In the genomic region with DNA sequence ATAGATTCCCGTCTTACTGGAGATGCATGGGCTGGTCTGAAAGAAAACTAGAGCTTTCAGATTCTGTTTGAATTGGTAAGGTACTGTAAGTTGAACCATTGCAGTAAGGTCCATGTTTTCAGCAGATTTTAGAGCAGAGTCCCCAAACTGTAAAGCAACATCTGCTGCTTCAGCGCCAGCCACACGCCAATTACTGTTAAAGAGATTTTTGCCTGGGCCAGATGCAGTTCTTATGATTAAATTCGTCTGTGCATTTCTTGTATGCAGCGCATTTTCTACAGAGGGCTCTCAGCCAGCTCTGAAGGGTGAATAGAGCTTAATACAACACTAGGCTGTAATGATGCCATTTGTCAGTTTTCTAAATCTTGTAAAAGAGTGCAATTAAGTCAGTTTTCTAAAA, we compare ENCODE assay signal across 20 cellular contexts.
A peak's percentile ranks its signal among the peaks of the same experiment; 100 is the strongest.
DNase-seq lines count a peak whose midpoint lies in the region; TF ChIP-seq lines count a peak whose summit lies in the region.
"Had no signal": no experiment of that assay in that cellular context is flagged by ENCODE, and none has a peak within 500 bp of the region (broad histone marks: within the 10 kb centered on the region; RNA-seq: fewer than 3 reads in every experiment).

No MANE protein-coding gene starts in this region.

- no peak overlapping the region for H3K4me2 ChIP-seq in neural cell (ENCODE audit: low read length)

- peak overlapping the region; percentile 56 for H3K27ac ChIP-seq in neural cell (ENCODE audit: low read length)
- no peak overlapping the region for H3K27ac ChIP-seq in prostate gland
- H3K27ac ChIP-seq: GM23248 had no signal

- no peaks in the 10 kb centered on the region for H3K4me1 ChIP-seq in prostate gland (replicated peaks)
- H3K4me1 ChIP-seq: BE2C had no signal

- peaks cover 2% of the 10 kb centered on the region for H3K27me3 Mint-ChIP-seq in activated CD4-positive, alpha-beta T cell treated with anti-CD3 and anti-CD28 coated beads, Interleukin-2, amount 10 ng/mL, durations not matched to agents 7 days and 5 days

- H3K9me2 ChIP-seq in neural cell (ENCODE audit: insufficient read depth, low read length) = no peaks in the 10 kb centered on the region

- DNase-seq in DMS 273 treated with DMSO at 0.1 percent for 48 hours (lab: John Stamatoyannopoulos, UW) = peak; percentile 62
- peak; percentile 7 for DNase-seq in NCI-H2227 treated with DMSO at 0.1 percent for 48 hours (lab: John Stamatoyannopoulos, UW)
- peak; percentile 74 for DNase-seq in SK-N-DZ (ENCODE audit: low spot score)
- DNase-seq in NCI-H2196 (lab: John Stamatoyannopoulos, UW; ENCODE audit: unreplicated experiment) = no peak
- no peak for DNase-seq in activated CD4-positive, alpha-beta T cell treated with anti-CD3 and anti-CD28 coated beads, Interleukin-2, amount 10 ng/mL, durations not matched to agents 7 days and 5 days
- DNase-seq in prostate gland (ENCODE audit: low spot score) = no peak
- DNase-seq in stimulated activated CD4-positive, alpha-beta T cell treated with anti-CD3 and anti-CD28 coated beads, Interleukin-4, amount 100 ng/mL, for 4 hours = no peak
- DNase-seq: BE2C; Calu3; CD4-positive, alpha-beta T cell; DND-41; GDM1; GM23248; NCI-H1417 treated with DMSO at 0.1 percent for 48 hours; NCI-H2029 treated with DMSO at 0.1 percent for 48 hours; SHP77 had no signal

- POLR2A ChIA-PET in activated CD4-positive, alpha-beta T cell treated with anti-CD3 and anti-CD28 coated beads, Interleukin-2, amount 10 ng/mL, durations not matched to agents 7 days and 5 days (lab: Charles Lee) = no interaction called here

- no peak for TF ChIP-seq EP300 in neural cell (conservative IDR thresholded peaks at IDR 0.05; ENCODE audit: poor library complexity, severe bottlenecking)

- TF ChIP-seq POLR2A in prostate gland (IDR thresholded peaks at IDR 0.05) = no peak

- no peak for TF ChIP-seq RAD21 in neural cell (conservative IDR thresholded peaks at IDR 0.05)

- H3K9ac ChIP-seq in neural cell (ENCODE audit: low read length) = no peak overlapping the region
- H3K9ac ChIP-seq: GM23248 had no signal

- H3K4me3 Mint-ChIP-seq in activated CD4-positive, alpha-beta T cell treated with anti-CD3 and anti-CD28 coated beads, Interleukin-2, amount 10 ng/mL, durations not matched to agents 7 days and 5 days = no peak overlapping the region
- H3K4me3 Mint-ChIP-seq: CD4-positive, alpha-beta T cell; T-helper 1 cell treated with Interleukin-12 subunit alpha and Interleukin-12 subunit beta and Interleukin-4 antibody, amounts not matched to agents 30 μg/mL and 1 μg/mL, for 36 hours had no signal

- H3K9me3 Mint-ChIP-seq in activated CD4-positive, alpha-beta T cell treated with anti-CD3 and anti-CD28 coated beads, Interleukin-2, amount 10 ng/mL, durations not matched to agents 7 days and 5 days = no peaks in the 10 kb centered on the region
- H3K9me3 Mint-ChIP-seq: CD4-positive, alpha-beta T cell; T-helper 1 cell treated with Interleukin-12 subunit alpha and Interleukin-12 subunit beta and Interleukin-4 antibody, amounts not matched to agents 30 μg/mL and 1 μg/mL, for 36 hours had no signal

- intact Hi-C loops in prostate gland (cut with DNase I) = no loop called here

- CTCF ChIA-PET in activated CD4-positive, alpha-beta T cell treated with anti-CD3 and anti-CD28 coated beads, Interleukin-2, amount 10 ng/mL, durations not matched to agents 7 days and 5 days (lab: Charles Lee) = no interaction called here

- no peaks in the 10 kb centered on the region for H3K4me1 Mint-ChIP-seq in activated CD4-positive, alpha-beta T cell treated with anti-CD3 and anti-CD28 coated beads, Interleukin-2, amount 10 ng/mL, durations not matched to agents 7 days and 5 days

- H3K9me3 ChIP-seq in neural cell (ENCODE audit: low read length) (no peaks in the 10 kb centered on the region), prostate gland (no peaks in the 10 kb centered on the region)
- H3K9me3 ChIP-seq: BE2C had no signal

- H2AFZ ChIP-seq in neural cell (ENCODE audit: low read depth, low read length) = no peak overlapping the region
- H2AFZ ChIP-seq: GM23248 had no signal

- no peaks in the 10 kb centered on the region for H4K20me1 ChIP-seq in neural cell (ENCODE audit: insufficient read depth)

- peaks cover 3% of the 10 kb centered on the region for H3K79me2 ChIP-seq in neural cell (replicated peaks; ENCODE audit: insufficient read depth, low read length)

- H3K36me3 ChIP-seq in neural cell (ENCODE audit: insufficient read depth, low read length) (no peaks in the 10 kb centered on the region), prostate gland (no peaks in the 10 kb centered on the region)
- H3K36me3 ChIP-seq: BE2C had no signal

- TF ChIP-seq CTCF in neural cell (IDR thresholded peaks at IDR 0.05; ENCODE audit: poor library complexity, severe bottlenecking) (no peak), prostate gland (IDR thresholded peaks at IDR 0.05) (no peak)

- no peak overlapping the region for H3K27ac Mint-ChIP-seq in activated CD4-positive, alpha-beta T cell treated with anti-CD3 and anti-CD28 coated beads, Interleukin-2, amount 10 ng/mL, durations not matched to agents 7 days and 5 days
- H3K27ac Mint-ChIP-seq: CD4-positive, alpha-beta T cell; T-helper 1 cell treated with Interleukin-12 subunit alpha and Interleukin-12 subunit beta and Interleukin-4 antibody, amounts not matched to agents 30 μg/mL and 1 μg/mL, for 36 hours had no signal

- 64% methylated on average over 5 of the region's 5 CpGs for WGBS in prostate gland

- H3K27me3 ChIP-seq in neural cell (ENCODE audit: insufficient read depth, low read depth, low read length) (no peaks in the 10 kb centered on the region), prostate gland (replicated peaks; ENCODE audit: insufficient read depth) (no peaks in the 10 kb centered on the region)
- H3K27me3 ChIP-seq: BE2C had no signal

- peaks cover 3% of the 10 kb centered on the region for H3F3A ChIP-seq in neural cell (ENCODE audit: insufficient read depth, low read length, poor library complexity, severe bottlenecking)

- H3K4me3 ChIP-seq in neural cell (ENCODE audit: low read length) = no peak overlapping the region
- no peak overlapping the region for H3K4me3 ChIP-seq in prostate gland
- H3K4me3 ChIP-seq: GM12878, GM23248, K562 had no signal

- H3K36me3 Mint-ChIP-seq in activated CD4-positive, alpha-beta T cell treated with anti-CD3 and anti-CD28 coated beads, Interleukin-2, amount 10 ng/mL, durations not matched to agents 7 days and 5 days (ENCODE audit: low read depth) = no peaks in the 10 kb centered on the region

TF ChIP-seq in neural cell, 6 proteins besides CTCF, POLR2A, EP300 and RAD21:
- TF ChIP-seq TAF1 (IDR thresholded peaks at IDR 0.05; ENCODE audit: low read depth) (no peak), EZH2 (IDR thresholded peaks at IDR 0.05; ENCODE audit: borderline replicate concordance, insufficient read depth, low read length, poor library complexity, severe bottlenecking) (no peak), POLR2AphosphoS5 (IDR thresholded peaks at IDR 0.05) (no peak), MXI1 (conservative IDR thresholded peaks at IDR 0.05; ENCODE audit: poor library complexity, severe bottlenecking) (no peak), SMC3 (conservative IDR thresholded peaks at IDR 0.05; ENCODE audit: poor library complexity) (no peak)
- TF ChIP-seq, protein P1, sequence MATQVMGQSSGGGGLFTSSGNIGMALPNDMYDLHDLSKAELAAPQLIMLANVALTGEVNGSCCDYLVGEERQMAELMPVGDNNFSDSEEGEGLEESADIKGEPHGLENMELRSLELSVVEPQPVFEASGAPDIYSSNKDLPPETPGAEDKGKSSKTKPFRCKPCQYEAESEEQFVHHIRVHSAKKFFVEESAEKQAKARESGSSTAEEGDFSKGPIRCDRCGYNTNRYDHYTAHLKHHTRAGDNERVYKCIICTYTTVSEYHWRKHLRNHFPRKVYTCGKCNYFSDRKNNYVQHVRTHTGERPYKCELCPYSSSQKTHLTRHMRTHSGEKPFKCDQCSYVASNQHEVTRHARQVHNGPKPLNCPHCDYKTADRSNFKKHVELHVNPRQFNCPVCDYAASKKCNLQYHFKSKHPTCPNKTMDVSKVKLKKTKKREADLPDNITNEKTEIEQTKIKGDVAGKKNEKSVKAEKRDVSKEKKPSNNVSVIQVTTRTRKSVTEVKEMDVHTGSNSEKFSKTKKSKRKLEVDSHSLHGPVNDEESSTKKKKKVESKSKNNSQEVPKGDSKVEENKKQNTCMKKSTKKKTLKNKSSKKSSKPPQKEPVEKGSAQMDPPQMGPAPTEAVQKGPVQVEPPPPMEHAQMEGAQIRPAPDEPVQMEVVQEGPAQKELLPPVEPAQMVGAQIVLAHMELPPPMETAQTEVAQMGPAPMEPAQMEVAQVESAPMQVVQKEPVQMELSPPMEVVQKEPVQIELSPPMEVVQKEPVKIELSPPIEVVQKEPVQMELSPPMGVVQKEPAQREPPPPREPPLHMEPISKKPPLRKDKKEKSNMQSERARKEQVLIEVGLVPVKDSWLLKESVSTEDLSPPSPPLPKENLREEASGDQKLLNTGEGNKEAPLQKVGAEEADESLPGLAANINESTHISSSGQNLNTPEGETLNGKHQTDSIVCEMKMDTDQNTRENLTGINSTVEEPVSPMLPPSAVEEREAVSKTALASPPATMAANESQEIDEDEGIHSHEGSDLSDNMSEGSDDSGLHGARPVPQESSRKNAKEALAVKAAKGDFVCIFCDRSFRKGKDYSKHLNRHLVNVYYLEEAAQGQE (IDR thresholded peaks at IDR 0.05; ENCODE audit: borderline replicate concordance) = no peak
TF ChIP-seq in neural cell: peak in this region for 0.

Comparison
In these comparisons a context has a peak if more than half of its experiments do, and no peak if none do; other contexts are left out.
1. DNase-seq: peak in DMS 273 treated with DMSO at 0.1 percent for 48 hours (single experiment), NCI-H2227 treated with DMSO at 0.1 percent for 48 hours (single experiment) and SK-N-DZ (single experiment); none in NCI-H2196 (single experiment), activated CD4-positive, alpha-beta T cell treated with anti-CD3 and anti-CD28 coated beads, Interleukin-2, amount 10 ng/mL, durations not matched to agents 7 days and 5 days (single experiment), prostate gland (single experiment) and stimulated activated CD4-positive, alpha-beta T cell treated with anti-CD3 and anti-CD28 coated beads, Interleukin-4, amount 100 ng/mL, for 4 hours (0 of 2).